ENCODE assay signal across 17 cellular contexts in the genomic region with DNA sequence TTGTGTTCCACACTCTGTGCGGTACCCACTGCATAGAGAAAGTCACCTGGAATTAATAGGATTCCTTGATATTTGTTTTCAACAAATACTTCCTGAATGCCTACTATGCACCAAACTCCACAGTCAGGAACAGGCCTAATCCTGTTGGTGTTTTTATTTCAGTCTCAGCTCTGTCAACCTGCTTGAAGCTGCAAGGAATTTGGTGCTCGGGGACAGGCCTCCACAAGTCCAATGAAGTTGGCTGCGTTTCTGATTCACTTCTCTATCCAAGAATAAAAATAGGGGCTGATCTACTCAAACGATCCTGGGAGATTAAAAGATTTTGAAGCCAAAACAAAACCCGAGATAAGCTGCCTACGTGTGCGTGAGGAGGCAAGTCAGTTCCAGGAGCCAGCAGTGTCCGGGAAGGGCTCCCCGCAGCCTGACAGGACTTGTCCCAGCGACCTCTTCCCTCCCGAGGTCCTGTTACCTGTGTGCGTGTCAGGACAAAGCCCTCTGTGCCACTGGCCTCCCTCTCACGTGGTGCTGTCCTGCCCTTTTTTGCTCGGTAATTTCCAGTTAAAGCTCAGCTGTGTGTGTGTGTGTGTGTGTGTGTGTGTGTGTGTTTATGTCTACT.
A peak's percentile ranks its signal among the peaks of the same experiment; 100 is the strongest.
DNase-seq lines count a peak whose midpoint lies in the region; FAIRE-seq and TF ChIP-seq lines count a peak whose summit lies in the region.
"Had no signal": no experiment of that assay in that cellular context is flagged by ENCODE, and none has a peak within 500 bp of the region (broad histone marks: within the 10 kb centered on the region; RNA-seq: fewer than 3 reads in every experiment).

No MANE protein-coding gene starts in this region.

- H3K79me2 ChIP-seq in PC-9 (ENCODE audit: low read depth), result no peaks in the 10 kb centered on the region

- no peaks in the 10 kb centered on the region for H4K20me1 ChIP-seq in PC-9 (ENCODE audit: insufficient read depth)

- BruUV-seq in PC-9 (replicated peaks; lab: Mats Ljungman, UMichigan), result no TSS peak

- DNase-seq in WERI-Rb-1 (peak; percentile 79), fibroblast of villous mesenchyme (ENCODE audit: low read depth) (peak; percentile 67), mesothelial cell of epicardium (ENCODE audit: low spot score in 2 of 2, unreplicated experiment in 2 of 2) (no peak), amygdala (lab: John Stamatoyannopoulos, UW) (no peak), PC-9 (no peak), GM12891 (ENCODE audit: insufficient read length, low spot score) (no peak)
- DNase-seq in activated naive CD4-positive, alpha-beta T cell treated with anti-CD3 and anti-CD28 coated beads, Interleukin-2, amount 50 U/mL, for 16 hours, result no peak
- DNase-seq: activated CD8-positive, alpha-beta memory T cell treated with anti-CD3 and anti-CD28 coated beads, Interleukin-2, amount 10 ng/mL, durations not matched to agents 7 days and 5 days; C1 segment of cervical spinal cord; cortex of kidney; foreskin fibroblast; left lung; NCI-H1092; NCI-H69; stimulated activated CD4-positive, alpha-beta T cell treated with anti-CD3 and anti-CD28 coated beads, Interleukin-1b, Interleukin-23, amount 100 ng/mL, for 48 hours had no signal

- peak overlapping the region; percentile 10; the same call in 1 of the 2 replicates for H3K4me3 ChIP-seq in WERI-Rb-1 (ENCODE audit: low read depth, low read length)
- no peak overlapping the region for H3K4me3 ChIP-seq in fibroblast of villous mesenchyme (ENCODE audit: low read depth, low read length)
- H3K4me3 ChIP-seq in thymus (ENCODE audit: low read length), result no peak overlapping the region
- no peak overlapping the region for H3K4me3 ChIP-seq in PC-9
- H3K4me3 ChIP-seq: left lung had no signal

- no peaks in the 10 kb centered on the region for H3K36me3 Mint-ChIP-seq in mesothelial cell of epicardium
- H3K36me3 Mint-ChIP-seq: activated CD8-positive, alpha-beta memory T cell treated with anti-CD3 and anti-CD28 coated beads, Interleukin-2, amount 10 ng/mL, durations not matched to agents 7 days and 5 days; activated naive CD4-positive, alpha-beta T cell treated with anti-CD3 and anti-CD28 coated beads, Interleukin-2, amount 50 U/mL, for 24 hours had no signal

- CTCF ChIA-PET in PC-9 (lab: Charles Lee), result no interaction called here

- H3K4me3 Mint-ChIP-seq in mesothelial cell of epicardium, result no peak overlapping the region
- H3K4me3 Mint-ChIP-seq: activated CD8-positive, alpha-beta memory T cell treated with anti-CD3 and anti-CD28 coated beads, Interleukin-2, amount 10 ng/mL, durations not matched to agents 7 days and 5 days; activated naive CD4-positive, alpha-beta T cell treated with anti-CD3 and anti-CD28 coated beads, Interleukin-2, amount 50 U/mL, for 24 hours had no signal

- TF ChIP-seq POLR2A in GM12891 (IDR thresholded peaks at IDR 0.05; ENCODE audit: low read depth, low read length), result no peak

- no peaks in the 10 kb centered on the region for H3F3A ChIP-seq in PC-9 (ENCODE audit: insufficient read depth, low read depth)

- peaks cover 17% of the 10 kb centered on the region for H3K9me3 Mint-ChIP-seq in mesothelial cell of epicardium
- H3K9me3 Mint-ChIP-seq: activated naive CD4-positive, alpha-beta T cell treated with anti-CD3 and anti-CD28 coated beads, Interleukin-2, amount 50 U/mL, for 24 hours had no signal

- WGBS in thymus, result 89% methylated on average over 14 of the region's 14 CpGs

- no peaks in the 10 kb centered on the region for H3K27me3 ChIP-seq in WERI-Rb-1 (ENCODE audit: insufficient read depth, low read depth, severe bottlenecking)
- no peaks in the 10 kb centered on the region for H3K27me3 ChIP-seq in thymus (ENCODE audit: control insufficient read depth, insufficient read depth)
- no peaks in the 10 kb centered on the region for H3K27me3 ChIP-seq in PC-9 (ENCODE audit: insufficient read depth, low read depth)
- H3K27me3 ChIP-seq: left lung had no signal

- H3K9me2 ChIP-seq in PC-9 (ENCODE audit: insufficient read depth), result no peaks in the 10 kb centered on the region

- no peak overlapping the region for H3K4me2 ChIP-seq in PC-9

- H3K27ac ChIP-seq in WERI-Rb-1 (peak overlapping the region; percentile 55), thymus (ENCODE audit: low read depth) (peak overlapping the region; percentile 19), PC-9 (no peak overlapping the region)
- H3K27ac ChIP-seq: left lung had no signal

- H3K9me3 ChIP-seq in WERI-Rb-1 (ENCODE audit: severe bottlenecking) (peaks cover 6% of the 10 kb centered on the region), thymus (ENCODE audit: control insufficient read depth) (no peaks in the 10 kb centered on the region), PC-9 (ENCODE audit: insufficient read depth, low read depth) (no peaks in the 10 kb centered on the region)
- H3K9me3 ChIP-seq: left lung had no signal

- no peak for TF ChIP-seq CTCF in WERI-Rb-1 (IDR thresholded peaks at IDR 0.05; ENCODE audit: low read depth, low read length)
- TF ChIP-seq CTCF in fibroblast of villous mesenchyme (IDR thresholded peaks at IDR 0.05; ENCODE audit: insufficient read depth, low read depth, low read length), result no peak
- no peak for TF ChIP-seq CTCF in mesothelial cell of epicardium (IDR thresholded peaks at IDR 0.05; ENCODE audit: unreplicated experiment)
- TF ChIP-seq CTCF in PC-9 (conservative IDR thresholded peaks at IDR 0.05), result no peak

- H3K36me3 ChIP-seq in WERI-Rb-1 (no peaks in the 10 kb centered on the region), thymus (ENCODE audit: control insufficient read depth, insufficient read depth) (no peaks in the 10 kb centered on the region), PC-9 (ENCODE audit: low read depth) (no peaks in the 10 kb centered on the region)
- H3K36me3 ChIP-seq: left lung had no signal

- H3K4me1 ChIP-seq in thymus (ENCODE audit: control insufficient read depth, insufficient read depth, low read length), result no peaks in the 10 kb centered on the region
- H3K4me1 ChIP-seq in PC-9 (replicated peaks; ENCODE audit: insufficient read depth), result no peaks in the 10 kb centered on the region

- H3K27me3 Mint-ChIP-seq in mesothelial cell of epicardium (ENCODE audit: low read depth), result no peaks in the 10 kb centered on the region
- H3K27me3 Mint-ChIP-seq: activated CD8-positive, alpha-beta memory T cell treated with anti-CD3 and anti-CD28 coated beads, Interleukin-2, amount 10 ng/mL, durations not matched to agents 7 days and 5 days; activated naive CD4-positive, alpha-beta T cell treated with anti-CD3 and anti-CD28 coated beads, Interleukin-2, amount 50 U/mL, for 24 hours had no signal

- H2AFZ ChIP-seq in PC-9, result no peak overlapping the region

- POLR2A ChIA-PET in PC-9 (lab: Charles Lee; ENCODE audit: unreplicated experiment), result no interaction called here

- intact Hi-C loops in PC-9 (cut with micrococcal nuclease; ENCODE audit: unreplicated experiment), result no loop called here

- FAIRE-seq in GM12891 (lab: Jason Lieb, UNC), result no peak

- peak overlapping the region; percentile 87 for H3K27ac Mint-ChIP-seq in mesothelial cell of epicardium
- H3K27ac Mint-ChIP-seq: activated CD8-positive, alpha-beta memory T cell treated with anti-CD3 and anti-CD28 coated beads, Interleukin-2, amount 10 ng/mL, durations not matched to agents 7 days and 5 days; activated naive CD4-positive, alpha-beta T cell treated with anti-CD3 and anti-CD28 coated beads, Interleukin-2, amount 50 U/mL, for 24 hours had no signal

- H3K4me1 Mint-ChIP-seq in mesothelial cell of epicardium, result peaks cover 36% of the 10 kb centered on the region
- H3K4me1 Mint-ChIP-seq: activated CD8-positive, alpha-beta memory T cell treated with anti-CD3 and anti-CD28 coated beads, Interleukin-2, amount 10 ng/mL, durations not matched to agents 7 days and 5 days; activated naive CD4-positive, alpha-beta T cell treated with anti-CD3 and anti-CD28 coated beads, Interleukin-2, amount 50 U/mL, for 24 hours had no signal

TF ChIP-seq in GM12891, 5 proteins besides CTCF, POLR2A, EP300 and RAD21:
- TF ChIP-seq POLR2AphosphoS5 (IDR thresholded peaks at IDR 0.05; ENCODE audit: low read depth, low read length), result no peak
- no peak for TF ChIP-seq TAF1 (IDR thresholded peaks at IDR 0.05; ENCODE audit: low read depth, low read length)
- TF ChIP-seq PAX5 (IDR thresholded peaks at IDR 0.05; ENCODE audit: insufficient read depth, low read length, severe bottlenecking), result no peak
- TF ChIP-seq POU2F2 (IDR thresholded peaks at IDR 0.05; ENCODE audit: low read depth, low read length), result no peak
- TF ChIP-seq SPI1 (IDR thresholded peaks at IDR 0.05; ENCODE audit: low read depth, low read length), result no peak

Comparison
In these comparisons a context has a peak if more than half of its experiments do, and no peak if none do; other contexts are left out.
1. DNase-seq: peak in WERI-Rb-1 (single experiment) and fibroblast of villous mesenchyme (single experiment); none in mesothelial cell of epicardium (0 of 2), amygdala (0 of 56), PC-9 (0 of 2), activated naive CD4-positive, alpha-beta T cell treated with anti-CD3 and anti-CD28 coated beads, Interleukin-2, amount 50 U/mL, for 16 hours (single experiment) and GM12891 (single experiment).